ENCODE assay signal across 11 cellular contexts in the genomic region with DNA sequence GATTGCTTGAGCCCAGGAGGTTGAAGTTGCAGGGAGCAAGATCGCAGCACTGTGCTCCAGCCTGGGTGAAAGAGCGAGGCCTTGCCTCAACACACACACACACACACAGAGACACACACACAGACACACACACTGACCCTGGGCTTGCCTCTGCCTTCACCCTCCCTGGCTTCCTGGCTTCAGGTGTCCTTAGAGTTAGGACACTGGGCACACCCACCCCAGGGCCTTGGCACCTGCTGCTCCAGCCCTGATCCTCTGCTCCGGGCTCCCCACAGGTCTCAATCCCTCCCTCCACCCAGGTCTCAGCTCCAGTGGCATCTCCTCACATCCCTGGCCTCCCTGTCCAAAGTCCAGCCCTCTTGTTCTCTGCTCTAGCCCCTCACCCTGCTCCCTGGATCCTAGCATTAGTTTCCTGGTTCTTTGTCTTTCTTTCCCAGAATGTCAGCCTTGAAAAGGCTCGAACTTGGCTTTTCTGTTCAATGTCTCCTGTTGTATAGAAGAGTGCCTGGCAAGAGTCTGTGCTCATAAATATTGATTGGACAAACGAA.
A peak's percentile ranks its signal among the peaks of the same experiment; 100 is the strongest.
DNase-seq lines count a peak whose midpoint lies in the region; ATAC-seq and TF ChIP-seq lines count a peak whose summit lies in the region.
"Had no signal": no experiment of that assay in that cellular context is flagged by ENCODE, and none has a peak within 500 bp of the region (broad histone marks: within the 10 kb centered on the region; RNA-seq: fewer than 3 reads in every experiment).

No MANE protein-coding gene starts in this region.

- no peaks in the 10 kb centered on the region for H3K79me2 ChIP-seq in hepatocyte

- no peak overlapping the region for H3K14ac ChIP-seq in neuronal stem cell (ENCODE audit: low read length)

- H3K9me3 Mint-ChIP-seq in CD4-positive, alpha-beta memory T cell, result peaks cover 0 to 8% (median 1%) of the 10 kb centered on the region in 8 donors
- peaks cover 5 to 11% of the 10 kb centered on the region in 2 donors for H3K9me3 Mint-ChIP-seq in effector memory CD8-positive, alpha-beta T cell

- TF ChIP-seq CTCF in hepatocyte (IDR thresholded peaks at IDR 0.05; ENCODE audit: poor library complexity), result no peak
- TF ChIP-seq CTCF in prostate gland (IDR thresholded peaks at IDR 0.05), result no peak

- H2BK5ac ChIP-seq in neuronal stem cell (ENCODE audit: low read length), result no peak overlapping the region

- H3K27ac Mint-ChIP-seq in CD4-positive, alpha-beta memory T cell, result peak overlapping the region in 4 of 7 donors; percentile 16 to 59 (median 46)
- H3K27ac Mint-ChIP-seq in T-helper 17 cell, result peak overlapping the region; percentile 83
- H3K27ac Mint-ChIP-seq in effector memory CD8-positive, alpha-beta T cell, result peak overlapping the region in 1 of 2 donors; percentile 75
- H3K27ac Mint-ChIP-seq: activated naive CD8-positive, alpha-beta T cell treated with anti-CD3 and anti-CD28 coated beads, Interleukin-2, amount 50 U/mL, for 24 hours had no signal

- no peaks in the 10 kb centered on the region for H3K36me3 ChIP-seq in CD4-positive, alpha-beta memory T cell (ENCODE audit: insufficient read depth, low read length)
- H3K36me3 ChIP-seq in hepatocyte (replicated peaks; ENCODE audit: insufficient read depth, low read depth) (no peaks in the 10 kb centered on the region), neuronal stem cell (replicated peaks in 1 of 2; ENCODE audit: control insufficient read depth in 2 of 2, insufficient read depth in 2 of 2, low read length in 2 of 2) (peaks cover 0 to 2% of the 10 kb centered on the region in 2 donors), prostate gland (no peaks in the 10 kb centered on the region)

- H2AK5ac ChIP-seq in neuronal stem cell (ENCODE audit: low read depth, low read length), result peak overlapping the region; percentile 31

- no peak for DNase-seq in CD4-positive, alpha-beta memory T cell
- DNase-seq in T-helper 17 cell (no peak), hepatocyte (ENCODE audit: low spot score) (no peak), neuronal stem cell (ENCODE audit: low spot score) (no peak), prostate gland (ENCODE audit: low spot score) (no peak)
- DNase-seq in effector memory CD8-positive, alpha-beta T cell, result no peak
- DNase-seq in stimulated activated CD4-positive, alpha-beta T cell treated with anti-CD3 and anti-CD28 coated beads, Interleukin-4, amount 100 ng/mL, for 24 hours, result no peak
- DNase-seq: activated naive CD8-positive, alpha-beta T cell treated with anti-CD3 and anti-CD28 coated beads, Interleukin-2, amount 50 U/mL, for 24 hours; naive thymus-derived CD4-positive, alpha-beta T cell; NCI-H2081 treated with DMSO at 0.1 percent for 48 hours had no signal

- H3K4me2 ChIP-seq in hepatocyte (peak overlapping the region; percentile 35), neuronal stem cell (ENCODE audit: insufficient read depth, low read length, poor library complexity, severe bottlenecking) (no peak overlapping the region)

- no peak for TF ChIP-seq POLR2A in prostate gland (IDR thresholded peaks at IDR 0.05)

- no peak overlapping the region for H3K27ac ChIP-seq in CD4-positive, alpha-beta memory T cell (ENCODE audit: low read depth, low read length)
- H3K27ac ChIP-seq in hepatocyte (peak overlapping the region; percentile 91), neuronal stem cell (replicated peaks; ENCODE audit: low read length) (no peak overlapping the region), prostate gland (peak overlapping the region in 1 of 2 donors; percentile 59)

- peak overlapping the region; percentile 3 for H2BK15ac ChIP-seq in neuronal stem cell (ENCODE audit: low read length)

- H2BK120ac ChIP-seq in neuronal stem cell (ENCODE audit: low read depth, low read length), result no peak overlapping the region

- peak overlapping the region; percentile 28 for H3K23ac ChIP-seq in neuronal stem cell (ENCODE audit: low read depth, low read length, poor library complexity)

- no peaks in the 10 kb centered on the region for H3K79me1 ChIP-seq in neuronal stem cell (ENCODE audit: low read depth, low read length)

- intact Hi-C loops in CD4-positive, alpha-beta memory T cell (cut with micrococcal nuclease), result no loop called here
- intact Hi-C loops in prostate gland (cut with DNase I), result no loop called here

- H3K9me2 ChIP-seq in hepatocyte (replicated peaks; ENCODE audit: insufficient read depth), result no peaks in the 10 kb centered on the region

- H2AFZ ChIP-seq in hepatocyte, result no peak overlapping the region
- H2AFZ ChIP-seq in neuronal stem cell (ENCODE audit: low read length), result peak overlapping the region; percentile 59

- H3K4me1 Mint-ChIP-seq in CD4-positive, alpha-beta memory T cell, result peaks cover 16 to 22% (median 16%) of the 10 kb centered on the region in 4 donors
- H3K4me1 Mint-ChIP-seq in T-helper 17 cell, result peaks cover 12% of the 10 kb centered on the region
- H3K4me1 Mint-ChIP-seq in effector memory CD8-positive, alpha-beta T cell (ENCODE audit: low read depth in 2 of 2), result peaks cover 16 to 28% of the 10 kb centered on the region in 2 donors

- no peaks in the 10 kb centered on the region for H4K20me1 ChIP-seq in hepatocyte (ENCODE audit: insufficient read depth, poor library complexity, severe bottlenecking)

- no peak overlapping the region for H3K4ac ChIP-seq in neuronal stem cell (ENCODE audit: low read length)

- peaks cover 0 to 2% of the 10 kb centered on the region in 2 donors for H3K27me3 Mint-ChIP-seq in CD4-positive, alpha-beta memory T cell
- H3K27me3 Mint-ChIP-seq in T-helper 17 cell, result peaks cover 7% of the 10 kb centered on the region
- H3K27me3 Mint-ChIP-seq in effector memory CD8-positive, alpha-beta T cell, result peaks cover 7 to 27% of the 10 kb centered on the region in 2 donors

- no peak overlapping the region for H3K4me3 ChIP-seq in CD4-positive, alpha-beta memory T cell (ENCODE audit: low read length in 2 of 2)
- H3K4me3 ChIP-seq in hepatocyte, result no peak overlapping the region
- H3K4me3 ChIP-seq in neuronal stem cell (ENCODE audit: low read length in 2 of 2), result no peak overlapping the region
- H3K4me3 ChIP-seq in prostate gland, result no peak overlapping the region

- H3K4me1 ChIP-seq in CD4-positive, alpha-beta memory T cell (ENCODE audit: insufficient read depth, low read length), result peaks cover 9% of the 10 kb centered on the region
- H3K4me1 ChIP-seq in hepatocyte (ENCODE audit: insufficient read depth) (peaks cover 61% of the 10 kb centered on the region), neuronal stem cell (ENCODE audit: control insufficient read depth in 2 of 2, insufficient read depth in 1 of 2, low read depth in 1 of 2, low read length in 2 of 2) (peaks cover 32 to 55% of the 10 kb centered on the region in 2 donors), prostate gland (replicated peaks) (peaks cover 9% of the 10 kb centered on the region)

- no peak overlapping the region for H4K8ac ChIP-seq in neuronal stem cell (ENCODE audit: low read depth, low read length)

- no peak overlapping the region for H3K18ac ChIP-seq in neuronal stem cell (ENCODE audit: low read length)

- H3K4me3 Mint-ChIP-seq in CD4-positive, alpha-beta memory T cell, result peak overlapping the region in 1 of 8 donors; percentile 39
- H3K4me3 Mint-ChIP-seq in T-helper 17 cell, result no peak overlapping the region
- H3K4me3 Mint-ChIP-seq in effector memory CD8-positive, alpha-beta T cell, result no peak overlapping the region
- H3K4me3 Mint-ChIP-seq: activated naive CD8-positive, alpha-beta T cell treated with anti-CD3 and anti-CD28 coated beads, Interleukin-2, amount 50 U/mL, for 24 hours; naive thymus-derived CD4-positive, alpha-beta T cell had no signal

- 70% methylated on average over 5 of the region's 5 CpGs for WGBS in hepatocyte (ENCODE audit: low lambda C conversion rate, missing lambda C conversion rate)
- no CpG with 5 or more reads among the region's 5 CpGs for WGBS in neuronal stem cell (ENCODE audit: extremely low coverage in 2 of 2, insufficient read length in 2 of 2, insufficient replicate concordance in 1 of 2), 2 donors
- WGBS in prostate gland, result 80% methylated on average over 5 of the region's 5 CpGs

- H3K27me3 ChIP-seq in CD4-positive, alpha-beta memory T cell (ENCODE audit: insufficient read depth, low read length), result no peaks in the 10 kb centered on the region
- H3K27me3 ChIP-seq in hepatocyte, result no peaks in the 10 kb centered on the region
- no peaks in the 10 kb centered on the region for H3K27me3 ChIP-seq in neuronal stem cell (ENCODE audit: control insufficient read depth in 3 of 3, insufficient read depth in 3 of 3, low read depth in 1 of 3, low read length in 3 of 3)
- no peaks in the 10 kb centered on the region for H3K27me3 ChIP-seq in prostate gland (replicated peaks; ENCODE audit: insufficient read depth)

- no peak overlapping the region for H3K9ac ChIP-seq in neuronal stem cell (ENCODE audit: low read depth, low read length, poor library complexity)

- no peaks in the 10 kb centered on the region for H3K9me3 ChIP-seq in CD4-positive, alpha-beta memory T cell (ENCODE audit: control insufficient read depth in 1 of 2, low read length in 2 of 2)
- H3K9me3 ChIP-seq in T-helper 17 cell (ENCODE audit: control insufficient read depth, low read length, poor library complexity, severe bottlenecking), result no peaks in the 10 kb centered on the region
- H3K9me3 ChIP-seq in hepatocyte (ENCODE audit: low read depth), result no peaks in the 10 kb centered on the region
- H3K9me3 ChIP-seq in neuronal stem cell (replicated peaks in 1 of 2; ENCODE audit: control insufficient read depth in 2 of 2, insufficient read depth in 1 of 2, low read depth in 1 of 2, low read length in 2 of 2), result peaks cover 4 to 11% of the 10 kb centered on the region in 2 donors
- no peaks in the 10 kb centered on the region for H3K9me3 ChIP-seq in prostate gland

- no peak overlapping the region for H4K91ac ChIP-seq in neuronal stem cell (ENCODE audit: low read depth, low read length, poor library complexity)

- ATAC-seq in T-helper 17 cell (no peak), GM21390 (IDR thresholded peaks at IDR 0.05; ENCODE audit: unreplicated experiment) (no peak)
- no peak for ATAC-seq in effector memory CD8-positive, alpha-beta T cell (replicated peaks)
- ATAC-seq: activated naive CD8-positive, alpha-beta T cell treated with anti-CD3 and anti-CD28 coated beads, Interleukin-2, amount 50 U/mL, for 24 hours; naive thymus-derived CD4-positive, alpha-beta T cell had no signal

- peaks cover 1 to 9% of the 10 kb centered on the region in 2 donors for H3K36me3 Mint-ChIP-seq in CD4-positive, alpha-beta memory T cell
- H3K36me3 Mint-ChIP-seq in T-helper 17 cell (ENCODE audit: low read depth), result peaks cover 3% of the 10 kb centered on the region
- peaks cover 46% of the 10 kb centered on the region for H3K36me3 Mint-ChIP-seq in effector memory CD8-positive, alpha-beta T cell (ENCODE audit: insufficient read depth)

- CTCF ChIA-PET in CD4-positive, alpha-beta memory T cell (lab: Charles Lee; ENCODE audit: partially characterized antibody), result no interaction called here

- no peak overlapping the region for H2BK12ac ChIP-seq in neuronal stem cell (ENCODE audit: low read length)

- POLR2A ChIA-PET in CD4-positive, alpha-beta memory T cell (lab: Charles Lee; ENCODE audit: partially characterized antibody), result no interaction called here
